13 cellular contexts compared by ENCODE assay signal in genomic region chr5:157900644-157901043, GRCh38.
A peak's percentile ranks its signal among the peaks of the same experiment; 100 is the strongest.
DNase-seq lines count a peak whose midpoint lies in the region; ATAC-seq and TF ChIP-seq lines count a peak whose summit lies in the region.
"Had no signal": no experiment of that assay in that cellular context is flagged by ENCODE, and none has a peak within 500 bp of the region (broad histone marks: within the 10 kb centered on the region; RNA-seq: fewer than 3 reads in every experiment).

No MANE protein-coding gene starts in this region.

- no peaks in the 10 kb centered on the region for H3F3A ChIP-seq in DOHH2 (ENCODE audit: control insufficient read depth, insufficient read depth)

- peak overlapping the region; percentile 15; the same call in 1 of the 2 replicates for H3K4me2 ChIP-seq in DOHH2 (ENCODE audit: low read length)
- H3K4me2 ChIP-seq: BLaER1 treated with 17β-estradiol and CSF1 and Interleukin-3, amounts not matched to agents 10 nM and 100 nM had no signal

- no peaks in the 10 kb centered on the region for H3K9me3 ChIP-seq in DOHH2 (ENCODE audit: control insufficient read depth, insufficient read depth, low read length)
- H3K9me3 ChIP-seq: BLaER1 treated with 17β-estradiol and CSF1 and Interleukin-3, amounts not matched to agents 10 nM and 100 nM; neutrophil had no signal

- ATAC-seq in GM19397 (IDR thresholded peaks at IDR 0.05; ENCODE audit: unreplicated experiment) (peak; percentile 75), HG03571 (IDR thresholded peaks at IDR 0.05; ENCODE audit: unreplicated experiment) (peak; percentile 81), HG03196 (IDR thresholded peaks at IDR 0.05; ENCODE audit: unreplicated experiment) (no peak), HG03045 (IDR thresholded peaks at IDR 0.05; ENCODE audit: unreplicated experiment) (no peak)
- ATAC-seq: SK-N-SH treated with all-trans-retinoic acid at 6 μM for 48 hours had no signal

- no peak for TF ChIP-seq CTCF in DOHH2 (IDR thresholded peaks at IDR 0.05; ENCODE audit: low read depth, low read length, poor library complexity, severe bottlenecking)

- H3K9me2 ChIP-seq in DOHH2 (replicated peaks; ENCODE audit: control insufficient read depth, low read length), result no peaks in the 10 kb centered on the region

- H4K20me1 ChIP-seq in DOHH2 (ENCODE audit: control insufficient read depth, insufficient read depth, low read depth, low read length), result no peaks in the 10 kb centered on the region
- H4K20me1 ChIP-seq: BLaER1 treated with 17β-estradiol and CSF1 and Interleukin-3, amounts not matched to agents 10 nM and 100 nM had no signal

- no peaks in the 10 kb centered on the region for H3K36me3 ChIP-seq in DOHH2 (ENCODE audit: control insufficient read depth, low read length)
- H3K36me3 ChIP-seq: BLaER1 treated with 17β-estradiol and CSF1 and Interleukin-3, amounts not matched to agents 10 nM and 100 nM; neutrophil had no signal

- no peaks in the 10 kb centered on the region for H3K27me3 ChIP-seq in DOHH2 (ENCODE audit: control insufficient read depth, low read length)
- H3K27me3 ChIP-seq: BLaER1 treated with 17β-estradiol and CSF1 and Interleukin-3, amounts not matched to agents 10 nM and 100 nM; neutrophil had no signal

- DNase-seq in RPMI8226 (peak; percentile 30), HUDEP-2 (lab: John Stamatoyannopoulos, UW; ENCODE audit: unreplicated experiment in 76 of 76) (no peak)
- no peak for DNase-seq in activated CD4-positive, CD25-positive, alpha-beta regulatory T cell (lab: John Stamatoyannopoulos, UW)
- DNase-seq: activated naive CD4-positive, alpha-beta T cell treated with Interleukin-2 at 50 U/mL for 16 hours; GDM1 had no signal

- no peaks in the 10 kb centered on the region for H3K79me2 ChIP-seq in DOHH2 (ENCODE audit: control insufficient read depth, low read length)

- H3K4me3 ChIP-seq in DOHH2 (ENCODE audit: low read length), result no peak overlapping the region
- H3K4me3 ChIP-seq: BLaER1 treated with 17β-estradiol and CSF1 and Interleukin-3, amounts not matched to agents 10 nM and 100 nM had no signal

- H3K27ac ChIP-seq in DOHH2 (ENCODE audit: low read depth, low read length), result no peak overlapping the region
- H3K27ac ChIP-seq: BLaER1 treated with 17β-estradiol and CSF1 and Interleukin-3, amounts not matched to agents 10 nM and 100 nM; neutrophil had no signal

- H3K4me1 ChIP-seq in DOHH2 (ENCODE audit: control insufficient read depth, low read length), result peaks cover 10% of the 10 kb centered on the region

Comparison
In these comparisons a context has a peak if more than half of its experiments do, and no peak if none do; other contexts are left out.
1. ATAC-seq: peak in GM19397 (single experiment) and HG03571 (single experiment); none in HG03196 (single experiment) and HG03045 (single experiment).